In genomic region chr5:7642029-7642428, GRCh38 we compare ENCODE assay signal across 22 cellular contexts.
"Had no signal": no experiment of that assay in that cellular context is flagged by ENCODE, and none has a peak within 500 bp of the region (broad histone marks: within the 10 kb centered on the region; RNA-seq: fewer than 3 reads in every experiment).

No MANE protein-coding gene starts in this region.

- H3K9me3 ChIP-seq: right lobe of liver had no signal

- H3K4me3 Mint-ChIP-seq: activated CD4-positive, alpha-beta T cell treated with anti-CD3 and anti-CD28 coated beads, Interleukin-2, amount 10 ng/mL, durations not matched to agents 7 days and 5 days; activated CD8-positive, alpha-beta T cell treated with anti-CD3 and anti-CD28 coated beads, Interleukin-2, amount 10 ng/mL, durations not matched to agents 7 days and 5 days; activated naive CD4-positive, alpha-beta T cell treated with anti-CD3 and anti-CD28 coated beads, Interleukin-2, amount 50 U/mL, for 24 hours; activated T-cell treated with anti-CD3 and anti-CD28 coated beads, Interleukin-2, amount 50 U/mL, for 4 hours; mesothelial cell of epicardium; natural killer cell treated with Interleukin-12 subunit alpha and Interleukin-12 subunit beta and Interleukin-15 and Interleukin-18, amount 100 ng/mL, for 72 hours; stimulated activated effector memory CD8-positive, alpha-beta T cell treated with anti-CD3 and anti-CD28 coated beads, Interleukin-12 subunit alpha, Interleukin-12 subunit beta, amount 100 ng/mL, for 72 hours; T-helper 1 cell treated with Interleukin-12 subunit alpha and Interleukin-12 subunit beta and Interleukin-4 antibody, amounts not matched to agents 30 μg/mL and 1 μg/mL, for 36 hours; type B pancreatic cell had no signal

- H3K9ac ChIP-seq: parathyroid adenoma had no signal

- H3K79me2 ChIP-seq: parathyroid adenoma had no signal

- H3K4me2 ChIP-seq: smooth muscle cell had no signal

- H3K9me3 Mint-ChIP-seq: T-helper 1 cell treated with Interleukin-12 subunit alpha and Interleukin-12 subunit beta and Interleukin-4 antibody, amounts not matched to agents 30 μg/mL and 1 μg/mL, for 36 hours; type B pancreatic cell had no signal

- ATAC-seq: activated CD4-positive, CD25-positive, alpha-beta regulatory T cell treated with anti-CD3 and anti-CD28 coated beads, Interleukin-2, amount 50 U/mL, for 24 hours; activated CD8-positive, alpha-beta T cell treated with anti-CD3 and anti-CD28 coated beads, Interleukin-2, amount 10 ng/mL, durations not matched to agents 7 days and 5 days; activated T-cell treated with anti-CD3 and anti-CD28 coated beads, Interleukin-2, amount 50 U/mL, for 4 hours; left lung; natural killer cell treated with Interleukin-12 subunit alpha and Interleukin-12 subunit beta and Interleukin-15 and Interleukin-18, amount 100 ng/mL, for 72 hours; right lobe of liver; stimulated activated effector memory CD8-positive, alpha-beta T cell treated with anti-CD3 and anti-CD28 coated beads, Interleukin-12 subunit alpha, Interleukin-12 subunit beta, amount 100 ng/mL, for 72 hours had no signal

- H3K36me3 ChIP-seq: brain microvascular endothelial cell, esophagus muscularis mucosa, left lung, right lobe of liver, stomach had no signal

- FAIRE-seq: keratinocyte had no signal

- H3K4me3 ChIP-seq: esophagus muscularis mucosa, left lung, right lobe of liver, smooth muscle cell, stomach had no signal

- H3K27ac ChIP-seq: brain microvascular endothelial cell, esophagus muscularis mucosa, left lung, parathyroid adenoma, right lobe of liver, stomach had no signal

- DNase-seq: activated CD4-positive, alpha-beta T cell treated with anti-CD3 and anti-CD28 coated beads, Interleukin-2, amount 10 ng/mL, durations not matched to agents 7 days and 5 days; activated CD8-positive, alpha-beta memory T cell treated with anti-CD3 and anti-CD28 coated beads, Interleukin-2, amount 50 U/mL, for 4 hours; activated CD8-positive, alpha-beta T cell treated with anti-CD3 and anti-CD28 coated beads, Interleukin-2, amount 10 ng/mL, durations not matched to agents 7 days and 5 days; activated effector memory CD4-positive, alpha-beta T cell treated with Interleukin-2 at 50 U/mL for 16 hours; activated T-cell treated with anti-CD3 and anti-CD28 coated beads, Interleukin-2, amount 50 U/mL, for 4 hours; brain microvascular endothelial cell; effector CD4-positive, alpha-beta T cell; left lung; right lobe of liver; stimulated activated CD4-positive, alpha-beta T cell treated with anti-CD3 and anti-CD28 coated beads, Interleukin-4, amount 100 ng/mL, for 1 hour; stomach had no signal

- H3K27ac Mint-ChIP-seq: activated CD4-positive, alpha-beta T cell treated with anti-CD3 and anti-CD28 coated beads, Interleukin-2, amount 10 ng/mL, durations not matched to agents 7 days and 5 days; activated CD8-positive, alpha-beta T cell treated with anti-CD3 and anti-CD28 coated beads, Interleukin-2, amount 10 ng/mL, durations not matched to agents 7 days and 5 days; activated naive CD4-positive, alpha-beta T cell treated with anti-CD3 and anti-CD28 coated beads, Interleukin-2, amount 50 U/mL, for 24 hours; mesothelial cell of epicardium; natural killer cell treated with Interleukin-12 subunit alpha and Interleukin-12 subunit beta and Interleukin-15 and Interleukin-18, amount 100 ng/mL, for 72 hours; stimulated activated effector memory CD8-positive, alpha-beta T cell treated with anti-CD3 and anti-CD28 coated beads, Interleukin-12 subunit alpha, Interleukin-12 subunit beta, amount 100 ng/mL, for 72 hours; T-helper 1 cell treated with Interleukin-12 subunit alpha and Interleukin-12 subunit beta and Interleukin-4 antibody, amounts not matched to agents 30 μg/mL and 1 μg/mL, for 36 hours; type B pancreatic cell had no signal

- H3K27me3 Mint-ChIP-seq: activated CD4-positive, alpha-beta T cell treated with anti-CD3 and anti-CD28 coated beads, Interleukin-2, amount 10 ng/mL, durations not matched to agents 7 days and 5 days; natural killer cell treated with Interleukin-12 subunit alpha and Interleukin-12 subunit beta and Interleukin-15 and Interleukin-18, amount 100 ng/mL, for 72 hours; type B pancreatic cell had no signal

- H3K4me1 ChIP-seq: esophagus muscularis mucosa, left lung, parathyroid adenoma, right lobe of liver had no signal

- H3K36me3 Mint-ChIP-seq: activated naive CD4-positive, alpha-beta T cell treated with anti-CD3 and anti-CD28 coated beads, Interleukin-2, amount 50 U/mL, for 24 hours; mesothelial cell of epicardium; stimulated activated effector memory CD8-positive, alpha-beta T cell treated with anti-CD3 and anti-CD28 coated beads, Interleukin-12 subunit alpha, Interleukin-12 subunit beta, amount 100 ng/mL, for 72 hours; type B pancreatic cell had no signal

- H3K4me1 Mint-ChIP-seq: activated CD4-positive, alpha-beta T cell treated with anti-CD3 and anti-CD28 coated beads, Interleukin-2, amount 10 ng/mL, durations not matched to agents 7 days and 5 days; activated naive CD4-positive, alpha-beta T cell treated with anti-CD3 and anti-CD28 coated beads, Interleukin-2, amount 50 U/mL, for 24 hours; mesothelial cell of epicardium; stimulated activated effector memory CD8-positive, alpha-beta T cell treated with anti-CD3 and anti-CD28 coated beads, Interleukin-12 subunit alpha, Interleukin-12 subunit beta, amount 100 ng/mL, for 72 hours had no signal

- H3K27me3 ChIP-seq: brain microvascular endothelial cell, esophagus muscularis mucosa, left lung, right lobe of liver, stomach had no signal

- H2AFZ ChIP-seq: parathyroid adenoma had no signal
